19 cellular contexts compared by ENCODE assay signal in genomic region chr1:65050735-65051134, GRCh38.
A peak's percentile ranks its signal among the peaks of the same experiment; 100 is the strongest.
DNase-seq lines count a peak whose midpoint lies in the region; ATAC-seq and TF ChIP-seq lines count a peak whose summit lies in the region.
"Had no signal": no experiment of that assay in that cellular context is flagged by ENCODE, and none has a peak within 500 bp of the region (broad histone marks: within the 10 kb centered on the region; RNA-seq: fewer than 3 reads in every experiment).

No MANE protein-coding gene starts in this region.

- 95 to 100% (median 98%) methylated on average over 2 of the region's 2 CpGs for WGBS in adrenal gland, 4 donors

- H3K9me3 Mint-ChIP-seq in CD4-positive, alpha-beta T cell: no peaks in the 10 kb centered on the region

- no peak overlapping the region for H3K4me3 ChIP-seq in adrenal gland
- H3K4me3 ChIP-seq: right lobe of liver, SJCRH30, transverse colon had no signal

- no peaks in the 10 kb centered on the region for H3K36me3 ChIP-seq in adrenal gland (replicated peaks in 1 of 2)
- H3K36me3 ChIP-seq: SJCRH30, transverse colon had no signal

- peak overlapping the region; percentile 76 for H3K27ac Mint-ChIP-seq in CD4-positive, alpha-beta T cell
- H3K27ac Mint-ChIP-seq: activated CD8-positive, alpha-beta memory T cell treated with anti-CD3 and anti-CD28 coated beads, Interleukin-2, amount 10 ng/mL, durations not matched to agents 7 days and 5 days had no signal

- TF ChIP-seq POLR2A in erythroblast (IDR thresholded peaks at IDR 0.05; ENCODE audit: low read length) (peak; percentile 9), adrenal gland (IDR thresholded peaks at IDR 0.05) (no peak)

- H3K4me1 ChIP-seq in adrenal gland (replicated peaks in 1 of 2): peaks cover 0 to 4% of the 10 kb centered on the region in 2 donors
- H3K4me1 ChIP-seq: right lobe of liver, SJCRH30 had no signal

- intact Hi-C loops in CD4-positive, alpha-beta T cell (cut with DNase I, micrococcal nuclease): no loop called here
- intact Hi-C loops in adrenal gland (cut with DNase I): no loop called here

- DNase-seq in CD4-positive, alpha-beta T cell: no peak
- DNase-seq in DMS79 treated with DMSO at 0.1 percent for 48 hours (lab: John Stamatoyannopoulos, UW) (peak; percentile 81), NCI-H345 (lab: John Stamatoyannopoulos, UW) (peak; percentile 70), erythroblast (lab: John Stamatoyannopoulos, UW) (no peak), adrenal gland (no peak)
- DNase-seq: activated CD4-positive, alpha-beta T cell treated with anti-CD3 and anti-CD28 coated beads for 1 hour; activated CD8-positive, alpha-beta memory T cell treated with anti-CD3 and anti-CD28 coated beads, Interleukin-2, amount 10 ng/mL, durations not matched to agents 7 days and 5 days; activated effector memory CD4-positive, alpha-beta T cell treated with Interleukin-2 at 50 U/mL for 16 hours; glutamatergic neuron; NCI-H524; right lobe of liver; SJCRH30; stimulated activated naive CD4-positive, alpha-beta T cell treated with Interleukin-2 at 50 U/mL for 16 hours; transverse colon had no signal

- ATAC-seq in CD4-positive, alpha-beta T cell (ENCODE audit: poor library complexity): no peak
- no peak for ATAC-seq in GM18511 (IDR thresholded peaks at IDR 0.05; ENCODE audit: unreplicated experiment)
- no peak for ATAC-seq in HG03457 (IDR thresholded peaks at IDR 0.05; ENCODE audit: unreplicated experiment)
- ATAC-seq in GM18520 (IDR thresholded peaks at IDR 0.05; ENCODE audit: unreplicated experiment): no peak
- ATAC-seq: HCT116 had no signal

- CTCF ChIA-PET in CD4-positive, alpha-beta T cell (lab: Charles Lee): interaction anchor here (1.3 kb wide), 1 partner anchor 25 kb away, joined by 6 read pairs; no protein-coding TSS in a partner anchor

- peaks cover 24% of the 10 kb centered on the region for H3K36me3 Mint-ChIP-seq in CD4-positive, alpha-beta T cell (ENCODE audit: low read depth)
- H3K36me3 Mint-ChIP-seq: activated CD8-positive, alpha-beta memory T cell treated with anti-CD3 and anti-CD28 coated beads, Interleukin-2, amount 10 ng/mL, durations not matched to agents 7 days and 5 days had no signal

- no peaks in the 10 kb centered on the region for H3K27me3 Mint-ChIP-seq in CD4-positive, alpha-beta T cell
- H3K27me3 Mint-ChIP-seq: activated CD8-positive, alpha-beta memory T cell treated with anti-CD3 and anti-CD28 coated beads, Interleukin-2, amount 10 ng/mL, durations not matched to agents 7 days and 5 days had no signal

- no peak for TF ChIP-seq CTCF in CD4-positive, alpha-beta T cell (IDR thresholded peaks at IDR 0.05)
- TF ChIP-seq CTCF in adrenal gland (IDR thresholded peaks at IDR 0.05): no peak

- no peak overlapping the region for H3K27ac ChIP-seq in CD4-positive, alpha-beta T cell (ENCODE audit: low read depth, low read length)
- H3K27ac ChIP-seq in adrenal gland: no peak overlapping the region
- H3K27ac ChIP-seq: HL-60, right lobe of liver, SJCRH30, transverse colon had no signal

- no peaks in the 10 kb centered on the region for H3K27me3 ChIP-seq in CD4-positive, alpha-beta T cell (ENCODE audit: control insufficient read depth, insufficient read depth, low read length)
- H3K27me3 ChIP-seq in adrenal gland: no peaks in the 10 kb centered on the region
- H3K27me3 ChIP-seq: right lobe of liver, SJCRH30, transverse colon had no signal

- H3K4me3 Mint-ChIP-seq in CD4-positive, alpha-beta T cell: peak overlapping the region; percentile 40
- H3K4me3 Mint-ChIP-seq: activated CD8-positive, alpha-beta memory T cell treated with anti-CD3 and anti-CD28 coated beads, Interleukin-2, amount 10 ng/mL, durations not matched to agents 7 days and 5 days had no signal

- H3K4me1 Mint-ChIP-seq in CD4-positive, alpha-beta T cell (ENCODE audit: low read depth): peaks cover 50% of the 10 kb centered on the region

- H3K9me3 ChIP-seq in CD4-positive, alpha-beta T cell (ENCODE audit: control insufficient read depth, low read length): no peaks in the 10 kb centered on the region
- H3K9me3 ChIP-seq in adrenal gland (replicated peaks in 1 of 3): no peaks in the 10 kb centered on the region
- H3K9me3 ChIP-seq: right lobe of liver, SJCRH30, transverse colon had no signal

- POLR2A ChIA-PET in CD4-positive, alpha-beta T cell (lab: Charles Lee): interaction anchor here (0.6 to 3.8 kb wide), 6 partner anchors 14 to 174 kb away, joined by 3 to 27 read pairs (median 5); partner anchors contain the start of gene JAK1

Comparison
In these comparisons a context has a peak if more than half of its experiments do, and no peak if none do; other contexts are left out.
1. DNase-seq: peak in DMS79 treated with DMSO at 0.1 percent for 48 hours (single experiment) and NCI-H345 (single experiment); none in CD4-positive, alpha-beta T cell (0 of 10), erythroblast (0 of 2) and adrenal gland (0 of 7).